ENCODE assay signal across 8 cellular contexts in the genomic region with DNA sequence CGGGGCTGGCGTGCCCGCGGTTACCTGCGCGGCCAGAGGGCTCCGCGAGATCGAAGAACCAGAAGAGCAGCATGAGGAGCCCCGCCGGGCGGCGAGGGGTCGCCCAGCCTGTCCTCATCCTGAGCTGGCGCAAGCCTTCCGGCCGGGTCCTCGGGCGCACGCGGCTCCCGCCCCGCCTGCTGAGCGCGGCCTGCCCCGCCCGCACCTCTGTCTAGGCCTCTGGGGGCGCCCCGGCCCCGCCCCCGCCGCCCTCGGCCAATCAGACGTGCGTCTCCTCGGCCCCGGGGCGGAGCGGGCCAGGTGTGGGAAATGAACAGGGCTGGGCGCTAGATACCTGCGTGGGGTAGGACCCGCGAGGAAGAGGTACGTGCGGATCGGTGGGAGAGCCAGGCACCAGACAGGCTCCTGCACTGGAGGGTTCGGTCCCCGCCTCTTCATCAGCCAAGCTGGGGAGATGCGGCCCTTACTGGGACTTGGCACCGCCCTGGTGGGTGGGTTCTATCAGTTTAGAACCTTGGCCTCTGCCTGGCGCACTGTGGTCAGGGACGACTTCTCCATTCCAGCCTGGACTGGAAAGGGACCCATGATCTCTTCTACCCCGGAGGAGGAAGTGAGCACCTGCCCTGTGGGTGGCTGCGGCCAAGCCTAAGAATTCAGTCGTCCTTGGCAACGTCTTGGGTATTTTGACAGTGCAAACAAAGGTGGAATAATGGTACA. TPM values are rescaled to one million over a fixed set of nuclear protein-coding genes. Genes with fewer than 3 reads are reported as not detected.
DNase-seq lines count a peak whose midpoint lies in the region; ATAC-seq and TF ChIP-seq lines count a peak whose summit lies in the region.

TSS of gene LY75 (minus strand) at position 192 of the 717 bp plus-strand sequence.

- WGBS in right lobe of liver (ENCODE audit: insufficient coverage, low coverage, low lambda C conversion rate, missing lambda C conversion rate): 36% methylated on average over 10 of the region's 56 CpGs
- WGBS in SK-N-SH (ENCODE audit: low lambda C conversion rate): 86% methylated on average over 21 of the region's 56 CpGs

- H3K9me3 Mint-ChIP-seq in WTC11: no peaks in the 10 kb centered on the region

- H2AFZ ChIP-seq in SK-N-SH (ENCODE audit: low read depth): no peak within 1 kb of the TSS

- TF ChIP-seq CTCF in WTC11 (IDR thresholded peaks at IDR 0.05) (no peak), right lobe of liver (IDR thresholded peaks at IDR 0.05) (no peak), SK-N-SH (IDR thresholded peaks at IDR 0.05) (no peak)

- H3K27me3 Mint-ChIP-seq in WTC11 (ENCODE audit: low read depth): peaks cover 67% of the 10 kb centered on the region

- no peaks in the 10 kb centered on the region for H3K36me3 ChIP-seq in right lobe of liver
- H3K36me3 ChIP-seq in SK-N-SH (replicated peaks in 1 of 2; ENCODE audit: control insufficient read depth in 1 of 2, insufficient read depth in 2 of 2, low read length in 1 of 2): no peaks in the 10 kb centered on the region

- H3K4me2 ChIP-seq in SK-N-SH: no peak within 1 kb of the TSS

- H3K4me3 Mint-ChIP-seq in WTC11: peak within 1 kb of the TSS; percentile 76

- H3K4me1 Mint-ChIP-seq in WTC11: peaks cover 4% of the 10 kb centered on the region

- no peak for TF ChIP-seq RAD21 in SK-N-SH (IDR thresholded peaks at IDR 0.05; ENCODE audit: low read length)

- CTCF ChIA-PET in WTC11 (lab: Charles Lee): interaction anchor here (0.7 to 2.9 kb wide), 2 partner anchors 15 to 17 kb away, joined by 3 to 21 read pairs; no protein-coding TSS in a partner anchor
- CTCF ChIA-PET in SK-N-SH (lab: Yijun Ruan, JAX): no interaction called here

- no peak within 1 kb of the TSS for H3K27ac Mint-ChIP-seq in WTC11

- H3K27ac ChIP-seq in right lobe of liver: peak within 1 kb of the TSS in 2 of 3 donors; percentile 22 to 47
- H3K27ac ChIP-seq in SK-N-SH (ENCODE audit: low read depth in 2 of 2, low read length in 1 of 2): no peak within 1 kb of the TSS

- no peak within 1 kb of the TSS for H3K9ac ChIP-seq in SK-N-SH

- DNase-seq in CD1c-positive myeloid dendritic cell (ENCODE audit: extremely low spot score) (peak; percentile 95), WTC11 (ENCODE audit: low spot score) (peak; percentile 86), cerebellum (ENCODE audit: low spot score) (peak; percentile 41), right lobe of liver (peak; percentile 65 to 76 (median 71)), SK-N-SH (no peak)
- peak; percentile 53 to 80 (median 61) for DNase-seq in stimulated activated CD4-positive, alpha-beta T cell treated with anti-CD3 and anti-CD28 coated beads, TNF-alpha, amount 100 ng/mL, for 24 hours (ENCODE audit: low read depth in 3 of 3)

- H3K36me3 Mint-ChIP-seq in WTC11: no peaks in the 10 kb centered on the region

- H3K79me2 ChIP-seq in SK-N-SH (ENCODE audit: insufficient read depth): no peaks in the 10 kb centered on the region

- POLR2A ChIA-PET in WTC11 (lab: Charles Lee) (no interaction called here), SK-N-SH (lab: Yijun Ruan, JAX) (no interaction called here)

- H3K9me2 ChIP-seq in SK-N-SH: no peaks in the 10 kb centered on the region

- TF ChIP-seq EP300 in SK-N-SH (IDR thresholded peaks at IDR 0.05; ENCODE audit: borderline replicate concordance in 1 of 2, low read depth in 1 of 2, low read length in 1 of 2): no peak

- H3K9me3 ChIP-seq in right lobe of liver: no peaks in the 10 kb centered on the region
- H3K9me3 ChIP-seq in SK-N-SH: no peaks in the 10 kb centered on the region

- peak within 1 kb of the TSS; percentile 46 to 52 (median 51) for H3K4me3 ChIP-seq in right lobe of liver
- H3K4me3 ChIP-seq in SK-N-SH (ENCODE audit: low read depth in 2 of 2, low read length in 1 of 2): no peak within 1 kb of the TSS

- H4K20me1 ChIP-seq in SK-N-SH (ENCODE audit: insufficient read depth): no peaks in the 10 kb centered on the region

- TF ChIP-seq POLR2A in right lobe of liver (IDR thresholded peaks at IDR 0.05): no peak

- H3K27me3 ChIP-seq in right lobe of liver (no peaks in the 10 kb centered on the region), SK-N-SH (ENCODE audit: insufficient read depth) (no peaks in the 10 kb centered on the region; the same call in 1 of the 2 replicates)

- intact Hi-C loops in right lobe of liver (cut with DNase I): no loop called here

- no peaks in the 10 kb centered on the region for H3F3A ChIP-seq in SK-N-SH (replicated peaks; ENCODE audit: insufficient read depth)

- ATAC-seq in GM19395 (IDR thresholded peaks at IDR 0.05; ENCODE audit: unreplicated experiment) (peak; percentile 88), HG03571 (IDR thresholded peaks at IDR 0.05; ENCODE audit: unreplicated experiment) (peak; percentile 82), WTC11 (peak; percentile 91), right lobe of liver (peak; percentile 86 to 91 (median 88))

- peaks cover 0 to 8% (median 0%) of the 10 kb centered on the region in 4 donors for H3K4me1 ChIP-seq in right lobe of liver
- H3K4me1 ChIP-seq in SK-N-SH (ENCODE audit: control insufficient read depth in 1 of 2, insufficient read depth in 2 of 2, low read depth in 1 of 2, low read length in 1 of 2): no peaks in the 10 kb centered on the region; a peak in 2 of 4 replicates

TF ChIP-seq in WTC11, 78 proteins besides CTCF, POLR2A, EP300 and RAD21 (continues in another document):
- TF ChIP-seq TP53 (CRISPR knock-in tag; IDR thresholded peaks at IDR 0.05) (peak; percentile 90; the same call in 1 of the 2 replicates), PRDM15 (CRISPR knock-in tag; IDR thresholded peaks at IDR 0.05) (peak; percentile 15; the same call in 1 of the 2 replicates), ZBTB21 (CRISPR knock-in tag; IDR thresholded peaks at IDR 0.05; ENCODE audit: borderline replicate concordance) (peak; percentile 39; the same call in 1 of the 2 replicates), ZNF416 (CRISPR knock-in tag; IDR thresholded peaks at IDR 0.05) (no peak), FOXK1 (CRISPR knock-in tag; IDR thresholded peaks at IDR 0.05) (peak; percentile 55; the same call in 1 of the 2 replicates)

TF ChIP-seq in SK-N-SH, 30 proteins besides CTCF, POLR2A, EP300 and RAD21 (continues in another document):
- TF ChIP-seq, protein P1, sequence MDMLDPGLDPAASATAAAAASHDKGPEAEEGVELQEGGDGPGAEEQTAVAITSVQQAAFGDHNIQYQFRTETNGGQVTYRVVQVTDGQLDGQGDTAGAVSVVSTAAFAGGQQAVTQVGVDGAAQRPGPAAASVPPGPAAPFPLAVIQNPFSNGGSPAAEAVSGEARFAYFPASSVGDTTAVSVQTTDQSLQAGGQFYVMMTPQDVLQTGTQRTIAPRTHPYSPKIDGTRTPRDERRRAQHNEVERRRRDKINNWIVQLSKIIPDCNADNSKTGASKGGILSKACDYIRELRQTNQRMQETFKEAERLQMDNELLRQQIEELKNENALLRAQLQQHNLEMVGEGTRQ (IDR thresholded peaks at IDR 0.05; ENCODE audit: borderline replicate concordance, low read depth, low read length): no peak
- TF ChIP-seq GATA2 (CRISPR knock-in tag; IDR thresholded peaks at IDR 0.05): no peak
- TF ChIP-seq RFX5 (IDR thresholded peaks at IDR 0.05; ENCODE audit: low read length): no peak
- TF ChIP-seq TEAD4 (IDR thresholded peaks at IDR 0.05; ENCODE audit: borderline replicate concordance, insufficient read depth): no peak
- TF ChIP-seq TCF12 (IDR thresholded peaks at IDR 0.05): no peak
- TF ChIP-seq FOXJ3 (CRISPR knock-in tag; IDR thresholded peaks at IDR 0.05): no peak
- TF ChIP-seq, protein P2, sequence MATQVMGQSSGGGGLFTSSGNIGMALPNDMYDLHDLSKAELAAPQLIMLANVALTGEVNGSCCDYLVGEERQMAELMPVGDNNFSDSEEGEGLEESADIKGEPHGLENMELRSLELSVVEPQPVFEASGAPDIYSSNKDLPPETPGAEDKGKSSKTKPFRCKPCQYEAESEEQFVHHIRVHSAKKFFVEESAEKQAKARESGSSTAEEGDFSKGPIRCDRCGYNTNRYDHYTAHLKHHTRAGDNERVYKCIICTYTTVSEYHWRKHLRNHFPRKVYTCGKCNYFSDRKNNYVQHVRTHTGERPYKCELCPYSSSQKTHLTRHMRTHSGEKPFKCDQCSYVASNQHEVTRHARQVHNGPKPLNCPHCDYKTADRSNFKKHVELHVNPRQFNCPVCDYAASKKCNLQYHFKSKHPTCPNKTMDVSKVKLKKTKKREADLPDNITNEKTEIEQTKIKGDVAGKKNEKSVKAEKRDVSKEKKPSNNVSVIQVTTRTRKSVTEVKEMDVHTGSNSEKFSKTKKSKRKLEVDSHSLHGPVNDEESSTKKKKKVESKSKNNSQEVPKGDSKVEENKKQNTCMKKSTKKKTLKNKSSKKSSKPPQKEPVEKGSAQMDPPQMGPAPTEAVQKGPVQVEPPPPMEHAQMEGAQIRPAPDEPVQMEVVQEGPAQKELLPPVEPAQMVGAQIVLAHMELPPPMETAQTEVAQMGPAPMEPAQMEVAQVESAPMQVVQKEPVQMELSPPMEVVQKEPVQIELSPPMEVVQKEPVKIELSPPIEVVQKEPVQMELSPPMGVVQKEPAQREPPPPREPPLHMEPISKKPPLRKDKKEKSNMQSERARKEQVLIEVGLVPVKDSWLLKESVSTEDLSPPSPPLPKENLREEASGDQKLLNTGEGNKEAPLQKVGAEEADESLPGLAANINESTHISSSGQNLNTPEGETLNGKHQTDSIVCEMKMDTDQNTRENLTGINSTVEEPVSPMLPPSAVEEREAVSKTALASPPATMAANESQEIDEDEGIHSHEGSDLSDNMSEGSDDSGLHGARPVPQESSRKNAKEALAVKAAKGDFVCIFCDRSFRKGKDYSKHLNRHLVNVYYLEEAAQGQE (IDR thresholded peaks at IDR 0.05; ENCODE audit: low read depth, low read length): no peak
- no peak for TF ChIP-seq MEF2A (IDR thresholded peaks at IDR 0.05; ENCODE audit: borderline replicate concordance, low read depth)
- TF ChIP-seq SMC3 (IDR thresholded peaks at IDR 0.05; ENCODE audit: low read depth, low read length): no peak

RNA-seq across cellular contexts. Expression of gene LY75, which starts in this region (rescaled TPM):
- total RNA-seq in WTC11 (2021) (1.9 to 3.3 TPM (median 2.6 TPM) in 3 replicates), cerebellum (2.9 TPM), right lobe of liver (1 to 10 TPM in 2 of 6 experiments, under 1 TPM in 4; 0.37 to 1.4 (median 0.75) TPM)
- not detected in 2 replicates for polyA plus RNA-seq in SK-N-SH (2012; rRNA removed)
- under 0.01 TPM in 1 of 2 replicates, not detected in the other for polyA plus RNA-seq in SK-N-SH (2012; cell fraction: cytosol; rRNA removed)
- not detected in 2 replicates for polyA plus RNA-seq in SK-N-SH (2012; cell fraction: nucleus; rRNA removed)

Comparison
In these comparisons a context has a peak if more than half of its experiments do, and no peak if none do; other contexts are left out.
1. H3K27ac ChIP-seq: peak in right lobe of liver (2 of 3); none in SK-N-SH (0 of 2).
2. H3K4me3 ChIP-seq: peak in right lobe of liver (3 of 3); none in SK-N-SH (0 of 2).
3. Peak in every context shown above with its lines, with median percentiles within 50 percentile points of each other: ATAC-seq.